In the genomic region with DNA sequence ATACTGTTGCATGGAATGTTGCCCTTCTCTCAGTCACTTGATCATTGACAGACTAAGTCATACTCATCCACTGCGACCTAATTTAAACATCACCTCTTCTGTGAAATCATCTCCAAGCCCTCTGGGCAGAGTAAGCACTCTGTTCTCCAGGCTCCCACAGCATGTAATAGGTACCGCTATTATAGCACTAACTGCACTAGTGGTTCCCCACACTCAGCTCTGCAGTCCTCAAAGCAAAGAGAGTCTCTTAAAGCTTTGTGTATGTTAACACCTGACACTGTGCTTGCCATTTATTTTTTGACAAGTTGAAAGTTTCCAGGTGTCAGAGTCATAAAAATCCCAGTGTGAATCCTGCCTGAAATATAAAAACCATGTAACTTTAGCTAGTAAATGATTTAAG, we compare ENCODE assay signal across 22 cellular contexts.
DNase-seq lines count a peak whose midpoint lies in the region; ATAC-seq and TF ChIP-seq lines count a peak whose summit lies in the region.
"Had no signal": no experiment of that assay in that cellular context is flagged by ENCODE, and none has a peak within 500 bp of the region (broad histone marks: within the 10 kb centered on the region; RNA-seq: fewer than 3 reads in every experiment).

No MANE protein-coding gene starts in this region.

- H3K9me3 Mint-ChIP-seq in H9 = no peaks in the 10 kb centered on the region

- no peak overlapping the region for H3K4me2 ChIP-seq in H9 (ENCODE audit: insufficient read depth, insufficient read length, low read length)
- H3K4me2 ChIP-seq: A549, SK-N-SH had no signal

- no peaks in the 10 kb centered on the region for H3K23me2 ChIP-seq in H9 (ENCODE audit: insufficient read length, low read depth, low read length, poor library complexity, severe bottlenecking)

- H3K4ac ChIP-seq in H9 (ENCODE audit: low read depth, low read length) = no peak overlapping the region

- H2BK12ac ChIP-seq in H9 (ENCODE audit: insufficient read length, low read depth, low read length) = no peak overlapping the region

- no peak overlapping the region for H2BK20ac ChIP-seq in H9 (ENCODE audit: low read depth, low read length, poor library complexity, severe bottlenecking)

- no peak overlapping the region for H3K27ac ChIP-seq in ACC112 (ENCODE audit: low read depth, low read length)
- H3K27ac ChIP-seq in H9 (ENCODE audit: insufficient read length, low read depth, low read length) = no peak overlapping the region
- no peak overlapping the region for H3K27ac ChIP-seq in WERI-Rb-1
- H3K27ac ChIP-seq: A549, C4-2B, HL-60 had no signal

- H3K27me3 ChIP-seq in ACC112 (ENCODE audit: insufficient read depth, low read length) (peaks cover 10% of the 10 kb centered on the region), H9 (ENCODE audit: insufficient read depth, low read length) (no peaks in the 10 kb centered on the region), WERI-Rb-1 (ENCODE audit: insufficient read depth, low read depth, severe bottlenecking) (no peaks in the 10 kb centered on the region)

- POLR2A ChIA-PET in HEK293T (lab: Yijun Ruan, JAX) = no interaction called here

- no peak overlapping the region for H2BK120ac ChIP-seq in H9 (ENCODE audit: low read depth, low read length, poor library complexity, severe bottlenecking)

- H4K91ac ChIP-seq in H9 (ENCODE audit: insufficient read length, low read depth, low read length) = no peak overlapping the region

- H3K36me3 Mint-ChIP-seq in H9 (ENCODE audit: insufficient read depth in 1 of 3, low read depth in 3 of 3) = no peaks in the 10 kb centered on the region
- H3K36me3 Mint-ChIP-seq: T-cell had no signal

- TF ChIP-seq CTCF in H9 (conservative IDR thresholded peaks at IDR 0.05) = no peak
- no peak for TF ChIP-seq CTCF in WERI-Rb-1 (IDR thresholded peaks at IDR 0.05; ENCODE audit: low read depth, low read length)
- TF ChIP-seq CTCF in GM13977 (IDR thresholded peaks at IDR 0.05; ENCODE audit: extremely low read depth, insufficient read depth, missing control alignments) = no peak

- H4K20me1 ChIP-seq in H9 (ENCODE audit: control insufficient read depth, insufficient read depth, insufficient read length) = no peaks in the 10 kb centered on the region

- no peak overlapping the region for H3K4me3 Mint-ChIP-seq in H9
- H3K4me3 Mint-ChIP-seq: T-cell had no signal

- H3K4me1 Mint-ChIP-seq in H9 = peaks cover 0 to 2% of the 10 kb centered on the region in 2 experiments; a peak in 2 of 4 replicates
- H3K4me1 Mint-ChIP-seq: T-cell had no signal

- ATAC-seq in HG03139 (IDR thresholded peaks at IDR 0.05; ENCODE audit: unreplicated experiment) = no peak
- ATAC-seq: A549, K562, Panc1, T-cell had no signal

- CTCF ChIA-PET in HEK293T (lab: Yijun Ruan, JAX) = no interaction called here

- no peaks in the 10 kb centered on the region for H3K27me3 Mint-ChIP-seq in H9 (ENCODE audit: low read depth)
- H3K27me3 Mint-ChIP-seq: T-cell had no signal

- no peak overlapping the region for H3K56ac ChIP-seq in H9 (ENCODE audit: insufficient read length, low read depth, low read length)

- no peak overlapping the region for H3K18ac ChIP-seq in H9 (ENCODE audit: insufficient read length, low read depth, low read length)

- in situ Hi-C loops in GM13977 (cut with MboI; ENCODE audit: low pct_unique_long_range_greater_than_20kb, low sequenced_read_pairs, unreplicated experiment) = no loop called here

- H3K36me3 ChIP-seq in ACC112 (ENCODE audit: insufficient read depth, low read length) (0 out of 2 replicates have a peak, but pooled peaks cover under 1% of the 10 kb centered on the region), WERI-Rb-1 (no peaks in the 10 kb centered on the region)

- no peak overlapping the region for H2AK5ac ChIP-seq in H9 (ENCODE audit: insufficient read length, low read length)

- H4K8ac ChIP-seq in H9 (replicated peaks; ENCODE audit: insufficient read length, low read depth, low read length) = no peak overlapping the region

- H3K27ac Mint-ChIP-seq in H9 = no peak overlapping the region
- H3K27ac Mint-ChIP-seq: T-cell had no signal

- peaks cover 8% of the 10 kb centered on the region for H3K4me1 ChIP-seq in ACC112 (ENCODE audit: control insufficient read depth, insufficient read depth, low read length, unreplicated experiment)
- no peaks in the 10 kb centered on the region for H3K4me1 ChIP-seq in H9 (ENCODE audit: insufficient read depth, low read length)
- H3K4me1 ChIP-seq: A549 had no signal

- H3K23ac ChIP-seq in H9 (ENCODE audit: insufficient read length, low read depth, low read length) = no peak overlapping the region

- no peak overlapping the region for H3K9ac ChIP-seq in H9 (ENCODE audit: extremely low read depth, insufficient read length, low read length)
- H3K9ac ChIP-seq: SK-N-SH had no signal

- peak overlapping the region; percentile 86 for H2AFZ ChIP-seq in ACC112 (ENCODE audit: low read length, unreplicated experiment)
- no peak overlapping the region for H2AFZ ChIP-seq in H9 (ENCODE audit: low read length)

- no peak overlapping the region for H3T11ph ChIP-seq in H9 (ENCODE audit: low read length)

- H3K9me3 ChIP-seq in H9 (ENCODE audit: control insufficient read depth, low read depth, low read length) (no peaks in the 10 kb centered on the region), WERI-Rb-1 (ENCODE audit: severe bottlenecking) (no peaks in the 10 kb centered on the region)
- H3K9me3 ChIP-seq: A549, SK-N-SH had no signal

- H3K79me1 ChIP-seq in H9 (ENCODE audit: insufficient read depth, low read depth, low read length, poor library complexity, severe bottlenecking) = no peaks in the 10 kb centered on the region

- no CpG with 5 or more reads among the region's 2 CpGs for WGBS in H9 (ENCODE audit: extremely low coverage, insufficient read length, low lambda C conversion rate)

- no peak overlapping the region for H4K5ac ChIP-seq in H9 (ENCODE audit: insufficient read length, low read depth, low read length)

- H3K14ac ChIP-seq in H9 (ENCODE audit: insufficient read depth, low read length) = no peak overlapping the region

- H2BK5ac ChIP-seq in H9 (ENCODE audit: insufficient read length, low read length) = no peak overlapping the region

- peak overlapping the region; percentile 62 for H3K4me3 ChIP-seq in ACC112 (ENCODE audit: low read depth, low read length)
- no peak overlapping the region for H3K4me3 ChIP-seq in WERI-Rb-1 (ENCODE audit: low read depth, low read length)
- H3K4me3 ChIP-seq: A549, K562 had no signal

- DNase-seq in HEK293T (ENCODE audit: extremely low spot score) (peak; percentile 5), NCI-H82 treated with DMSO at 0.1 percent for 48 hours (lab: John Stamatoyannopoulos, UW; ENCODE audit: unreplicated experiment) (peak; percentile 10), left kidney (ENCODE audit: low read depth, low spot score) (peak; percentile 77), H9 (no peak), WERI-Rb-1 (no peak), GM13977 (ENCODE audit: low spot score) (no peak)
- DNase-seq: DMS 273 treated with DMSO at 0.1 percent for 48 hours, GF-D8, GOT3, NCI-H1436 treated with DMSO at 0.1 percent for 48 hours, NCI-H2029 treated with DMSO at 0.1 percent for 48 hours, NCI-H774, Right ventricle myocardium superior, SK-N-SH, T-cell had no signal

- H3K79me2 ChIP-seq in ACC112 (ENCODE audit: control insufficient read depth, insufficient read depth, low read length, unreplicated experiment) (no peaks in the 10 kb centered on the region), H9 (ENCODE audit: insufficient read depth, low read length) (no peaks in the 10 kb centered on the region)

- no peak overlapping the region for H2BK15ac ChIP-seq in H9 (ENCODE audit: low read depth, low read length)

TF ChIP-seq in HEK293T, 16 proteins besides CTCF, POLR2A, EP300 and RAD21:
- TF ChIP-seq NFRKB (IDR thresholded peaks at IDR 0.05) = no peak
- no peak for TF ChIP-seq TARDBP (IDR thresholded peaks at IDR 0.05)
- no peak for TF ChIP-seq FOXA1 (IDR thresholded peaks at IDR 0.05)
- no peak for TF ChIP-seq CTBP1 (IDR thresholded peaks at IDR 0.05; ENCODE audit: borderline replicate concordance)
- TF ChIP-seq ELF4 (IDR thresholded peaks at IDR 0.05) = no peak
- no peak for TF ChIP-seq HDGF (IDR thresholded peaks at IDR 0.05; ENCODE audit: borderline replicate concordance)
- no peak for TF ChIP-seq SP1 (IDR thresholded peaks at IDR 0.05)
- no peak for TF ChIP-seq BHLHE40 (IDR thresholded peaks at IDR 0.05; ENCODE audit: borderline replicate concordance)
- TF ChIP-seq, protein P1, sequence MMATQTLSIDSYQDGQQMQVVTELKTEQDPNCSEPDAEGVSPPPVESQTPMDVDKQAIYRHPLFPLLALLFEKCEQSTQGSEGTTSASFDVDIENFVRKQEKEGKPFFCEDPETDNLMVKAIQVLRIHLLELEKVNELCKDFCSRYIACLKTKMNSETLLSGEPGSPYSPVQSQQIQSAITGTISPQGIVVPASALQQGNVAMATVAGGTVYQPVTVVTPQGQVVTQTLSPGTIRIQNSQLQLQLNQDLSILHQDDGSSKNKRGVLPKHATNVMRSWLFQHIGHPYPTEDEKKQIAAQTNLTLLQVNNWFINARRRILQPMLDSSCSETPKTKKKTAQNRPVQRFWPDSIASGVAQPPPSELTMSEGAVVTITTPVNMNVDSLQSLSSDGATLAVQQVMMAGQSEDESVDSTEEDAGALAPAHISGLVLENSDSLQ (IDR thresholded peaks at IDR 0.05) = no peak
- no peak for TF ChIP-seq ZNF384 (IDR thresholded peaks at IDR 0.05)
- TF ChIP-seq FOXM1 (IDR thresholded peaks at IDR 0.05; ENCODE audit: borderline replicate concordance) = no peak
- no peak for TF ChIP-seq FOXK2 (IDR thresholded peaks at IDR 0.05)
- no peak for TF ChIP-seq LEF1 (IDR thresholded peaks at IDR 0.05; ENCODE audit: borderline replicate concordance)
- no peak for TF ChIP-seq SUZ12 (IDR thresholded peaks at IDR 0.05)
- no peak for TF ChIP-seq L3MBTL2 (conservative IDR thresholded peaks at IDR 0.05)
- no peak for TF ChIP-seq ARNT (IDR thresholded peaks at IDR 0.05)

Comparison
In these comparisons a context has a peak if more than half of its experiments do, and no peak if none do; other contexts are left out.
1. DNase-seq: peak in HEK293T (single experiment), NCI-H82 treated with DMSO at 0.1 percent for 48 hours (single experiment) and left kidney (single experiment); none in H9 (single experiment), WERI-Rb-1 (single experiment) and GM13977 (single experiment).